Comparison of ENCODE assay signal across 19 cellular contexts in genomic region chr9:89679006-89679395, GRCh38.
"Had no signal": no experiment of that assay in that cellular context is flagged by ENCODE, and none has a peak within 500 bp of the region (broad histone marks: within the 10 kb centered on the region; RNA-seq: fewer than 3 reads in every experiment).

No MANE protein-coding gene starts in this region.

- H3K4me3 Mint-ChIP-seq: activated CD8-positive, alpha-beta T cell treated with anti-CD3 and anti-CD28 coated beads, Interleukin-2, amount 10 ng/mL, durations not matched to agents 7 days and 5 days; activated naive CD8-positive, alpha-beta T cell; immature natural killer cell; naive thymus-derived CD4-positive, alpha-beta T cell; stimulated activated naive CD8-positive, alpha-beta T cell treated with anti-CD3 and anti-CD28 coated beads, Interleukin-15, Interleukin-2, amounts not matched to agents 100 ng/mL and 50 ng/mL, for 24 hours had no signal

- H3K27ac ChIP-seq: colonic mucosa, esophagus squamous epithelium, gastrocnemius medialis, left lung, parathyroid adenoma had no signal

- H3K36me3 Mint-ChIP-seq: activated naive CD8-positive, alpha-beta T cell; immature natural killer cell had no signal

- ATAC-seq: activated CD8-positive, alpha-beta T cell treated with anti-CD3 and anti-CD28 coated beads, Interleukin-2, amount 10 ng/mL, durations not matched to agents 7 days and 5 days; gastrocnemius medialis; left lung; naive thymus-derived CD4-positive, alpha-beta T cell; right cardiac atrium had no signal

- H3K36me3 ChIP-seq: colonic mucosa, esophagus squamous epithelium, gastrocnemius medialis, left lung, transverse colon had no signal

- DNase-seq: activated CD4-positive, alpha-beta T cell treated with anti-CD3 and anti-CD28 coated beads for 1 hour; activated CD4-positive, alpha-beta T cell treated with anti-CD3 and anti-CD28 coated beads, Interleukin-2, amount 50 U/mL, for 1 hour; activated CD8-positive, alpha-beta T cell treated with anti-CD3 and anti-CD28 coated beads, Interleukin-2, amount 10 ng/mL, durations not matched to agents 7 days and 5 days; activated gamma-delta T cell treated with Interleukin-2 at 50 U/mL for 16 hours; colonic mucosa; dorsolateral prefrontal cortex; esophagus squamous epithelium; gastrocnemius medialis; head of caudate nucleus; immature natural killer cell; kidney glomerular epithelial cell; left lung; naive thymus-derived CD4-positive, alpha-beta T cell; right cardiac atrium; transverse colon had no signal

- H3K9ac ChIP-seq: parathyroid adenoma had no signal

- H3K27ac Mint-ChIP-seq: activated naive CD8-positive, alpha-beta T cell; immature natural killer cell; naive thymus-derived CD4-positive, alpha-beta T cell; stimulated activated naive CD8-positive, alpha-beta T cell treated with anti-CD3 and anti-CD28 coated beads, Interleukin-15, Interleukin-2, amounts not matched to agents 100 ng/mL and 50 ng/mL, for 24 hours had no signal

- H3K4me1 Mint-ChIP-seq: immature natural killer cell had no signal

- H3K9me3 Mint-ChIP-seq: naive thymus-derived CD4-positive, alpha-beta T cell; stimulated activated naive CD8-positive, alpha-beta T cell treated with anti-CD3 and anti-CD28 coated beads, Interleukin-15, Interleukin-2, amounts not matched to agents 100 ng/mL and 50 ng/mL, for 24 hours had no signal

- H3K9me3 ChIP-seq: colonic mucosa, esophagus squamous epithelium, gastrocnemius medialis, left lung, transverse colon had no signal

- H3K27me3 ChIP-seq: colonic mucosa, dorsolateral prefrontal cortex, gastrocnemius medialis, left lung, transverse colon had no signal

- H3K4me3 ChIP-seq: colonic mucosa, dorsolateral prefrontal cortex, esophagus squamous epithelium, gastrocnemius medialis, left lung, lung, transverse colon had no signal

- H3K27me3 Mint-ChIP-seq: activated naive CD8-positive, alpha-beta T cell; naive thymus-derived CD4-positive, alpha-beta T cell; stimulated activated naive CD8-positive, alpha-beta T cell treated with anti-CD3 and anti-CD28 coated beads, Interleukin-15, Interleukin-2, amounts not matched to agents 100 ng/mL and 50 ng/mL, for 24 hours had no signal
